In the genomic region with DNA sequence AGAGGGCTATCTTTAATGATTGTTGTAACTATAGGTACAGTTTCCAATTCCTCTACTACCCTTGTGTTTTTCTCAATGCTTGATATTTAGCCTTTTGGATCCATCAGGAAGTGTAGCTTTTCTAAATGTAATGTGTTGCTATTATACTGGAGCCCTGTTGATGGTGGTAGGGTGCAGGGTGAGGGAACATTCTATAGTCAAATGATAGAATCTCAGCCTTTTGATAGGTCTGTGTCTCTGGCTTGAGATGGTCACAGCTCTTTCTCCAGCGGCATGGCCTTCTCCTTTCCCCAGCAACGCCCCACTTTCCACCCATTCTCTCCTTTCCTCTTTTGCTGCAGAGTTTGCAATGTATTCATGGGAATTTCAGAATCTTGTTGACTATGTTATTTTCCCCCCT, we compare ENCODE assay signal across 20 cellular contexts.
"Had no signal": no experiment of that assay in that cellular context is flagged by ENCODE, and none has a peak within 500 bp of the region (broad histone marks: within the 10 kb centered on the region; RNA-seq: fewer than 3 reads in every experiment).

No MANE protein-coding gene starts in this region.

- H3K9me3 ChIP-seq: SJCRH30 had no signal

- H3K4me3 ChIP-seq: K562, SJCRH30 had no signal

- H3K4me1 ChIP-seq: SJCRH30 had no signal

- H3K4me1 Mint-ChIP-seq: IgD-negative memory B cell had no signal

- H3K36me3 ChIP-seq: SJCRH30 had no signal

- H3K27me3 Mint-ChIP-seq: IgD-negative memory B cell had no signal

- H3K4me3 Mint-ChIP-seq: IgD-negative memory B cell had no signal

- H3K9ac ChIP-seq: KMS-11 had no signal

- H3K27ac ChIP-seq: KMS-11, SJCRH30 had no signal

- DNase-seq: Kasumi-1, MM.1S, NCI-H1092 treated with DMSO at 0.1 percent for 48 hours, NCI-H1436, NCI-H187, NCI-H2029, NCI-H2081 treated with DMSO at 0.1 percent for 48 hours, NCI-H2171, NCI-H226, NCI-H446, NCI-H510A, NCI-H69, NCI-H774, PC-3, SHP77 treated with DMSO at 0.1 percent for 48 hours, SJCRH30, T-helper 1 cell had no signal

- H3K4me2 ChIP-seq: KMS-11 had no signal

- H3K27me3 ChIP-seq: SJCRH30 had no signal
